15 cellular contexts compared by ENCODE assay signal in genomic region chr2:158716091-158716815, GRCh38.
A peak's percentile ranks its signal among the peaks of the same experiment; 100 is the strongest.
DNase-seq lines count a peak whose midpoint lies in the region; ATAC-seq and TF ChIP-seq lines count a peak whose summit lies in the region.
"Had no signal": no experiment of that assay in that cellular context is flagged by ENCODE, and none has a peak within 500 bp of the region (broad histone marks: within the 10 kb centered on the region; RNA-seq: fewer than 3 reads in every experiment).

No MANE protein-coding gene starts in this region.

- no peaks in the 10 kb centered on the region for H3K36me3 ChIP-seq in lower lobe of right lung
- no peaks in the 10 kb centered on the region for H3K36me3 ChIP-seq in suprapubic skin
- H3K36me3 ChIP-seq: BLaER1 treated with 17β-estradiol and CSF1 and Interleukin-3, amounts not matched to agents 10 nM and 100 nM; cardiac muscle cell had no signal

- H3K27me3 ChIP-seq in lower lobe of right lung (ENCODE audit: low read depth) (no peaks in the 10 kb centered on the region), suprapubic skin (no peaks in the 10 kb centered on the region)
- H3K27me3 ChIP-seq: BLaER1 treated with 17β-estradiol and CSF1 and Interleukin-3, amounts not matched to agents 10 nM and 100 nM; cardiac muscle cell had no signal

- no peak for TF ChIP-seq POLR2A in suprapubic skin (IDR thresholded peaks at IDR 0.05)

- DNase-seq in fibroblast of pulmonary artery (ENCODE audit: low read depth) (peak; percentile 35), lower lobe of right lung (no peak), suprapubic skin (ENCODE audit: low spot score in 2 of 2) (no peak), HCEC 1CT (no peak)
- DNase-seq: activated CD4-positive, alpha-beta T cell treated with anti-CD3 and anti-CD28 coated beads, Interleukin-2, amount 10 ng/mL, durations not matched to agents 7 days and 5 days; erythroblast; NCI-H2081 treated with DMSO at 0.1 percent for 48 hours; nephron progenitor cell had no signal

- intact Hi-C loops in lower lobe of right lung (cut with DNase I): no loop called here

- ATAC-seq in lower lobe of right lung: peak; percentile 56 to 64
- no peak for ATAC-seq in GM19467 (IDR thresholded peaks at IDR 0.05; ENCODE audit: unreplicated experiment)
- no peak for ATAC-seq in GM19452 (IDR thresholded peaks at IDR 0.05; ENCODE audit: unreplicated experiment)
- ATAC-seq in HG03439 (IDR thresholded peaks at IDR 0.05; ENCODE audit: unreplicated experiment): no peak
- ATAC-seq: activated T-helper 17 cell treated with anti-CD3 and anti-CD28 coated beads, Interleukin-2, amount 50 U/mL, for 72 hours had no signal

- H3K9me3 ChIP-seq in lower lobe of right lung (no peaks in the 10 kb centered on the region), suprapubic skin (no peaks in the 10 kb centered on the region)

- no peak overlapping the region for H3K4me3 ChIP-seq in fibroblast of pulmonary artery (replicated peaks; ENCODE audit: low read depth, low read length)
- H3K4me3 ChIP-seq in lower lobe of right lung: no peak overlapping the region
- no peak overlapping the region for H3K4me3 ChIP-seq in suprapubic skin
- H3K4me3 ChIP-seq: BLaER1 treated with 17β-estradiol and CSF1 and Interleukin-3, amounts not matched to agents 10 nM and 100 nM; cardiac muscle cell had no signal

- H3K27ac ChIP-seq in lower lobe of right lung (peak overlapping the region; percentile 20), suprapubic skin (peak overlapping the region; percentile 71)
- H3K27ac ChIP-seq: BLaER1 treated with 17β-estradiol and CSF1 and Interleukin-3, amounts not matched to agents 10 nM and 100 nM; cardiac muscle cell had no signal

- 71% methylated on average over 5 of the region's 5 CpGs for WGBS in suprapubic skin

- TF ChIP-seq CTCF in fibroblast of pulmonary artery (IDR thresholded peaks at IDR 0.05; ENCODE audit: low read length, missing control alignments) (no peak), lower lobe of right lung (IDR thresholded peaks at IDR 0.05) (no peak), suprapubic skin (IDR thresholded peaks at IDR 0.05) (no peak)

- no peak for TF ChIP-seq EP300 in suprapubic skin (IDR thresholded peaks at IDR 0.05)

- peaks cover 17% of the 10 kb centered on the region for H3K4me1 ChIP-seq in lower lobe of right lung
- H3K4me1 ChIP-seq in suprapubic skin: peaks cover 2% of the 10 kb centered on the region

TF ChIP-seq in PFSK-1, 5 proteins besides CTCF, POLR2A, EP300 and RAD21:
- TF ChIP-seq SIN3A (IDR thresholded peaks at IDR 0.05; ENCODE audit: borderline replicate concordance, insufficient read depth, low read length) (no peak), FOXP2 (optimal IDR thresholded peaks at IDR 0.05; ENCODE audit: borderline replicate concordance, extremely low read depth, extremely low read length, insufficient read depth) (peak; percentile 63)

Comparison
In these comparisons a context has a peak if more than half of its experiments do, and no peak if none do; other contexts are left out.
1. ATAC-seq: peak in lower lobe of right lung (2 of 2); none in GM19467 (single experiment), GM19452 (single experiment) and HG03439 (single experiment).